In genomic region chr4:184815046-184815877, GRCh38 we compare ENCODE assay signal across 1 cellular context.
A peak's percentile ranks its signal among the peaks of the same experiment; 100 is the strongest.
TF ChIP-seq lines count a peak whose summit lies in the region.

No MANE protein-coding gene starts in this region.

TF ChIP-seq in K562, 482 proteins besides CTCF, POLR2A, EP300 and RAD21 (continued from another document and continues in another):
- TF ChIP-seq, protein P1, sequence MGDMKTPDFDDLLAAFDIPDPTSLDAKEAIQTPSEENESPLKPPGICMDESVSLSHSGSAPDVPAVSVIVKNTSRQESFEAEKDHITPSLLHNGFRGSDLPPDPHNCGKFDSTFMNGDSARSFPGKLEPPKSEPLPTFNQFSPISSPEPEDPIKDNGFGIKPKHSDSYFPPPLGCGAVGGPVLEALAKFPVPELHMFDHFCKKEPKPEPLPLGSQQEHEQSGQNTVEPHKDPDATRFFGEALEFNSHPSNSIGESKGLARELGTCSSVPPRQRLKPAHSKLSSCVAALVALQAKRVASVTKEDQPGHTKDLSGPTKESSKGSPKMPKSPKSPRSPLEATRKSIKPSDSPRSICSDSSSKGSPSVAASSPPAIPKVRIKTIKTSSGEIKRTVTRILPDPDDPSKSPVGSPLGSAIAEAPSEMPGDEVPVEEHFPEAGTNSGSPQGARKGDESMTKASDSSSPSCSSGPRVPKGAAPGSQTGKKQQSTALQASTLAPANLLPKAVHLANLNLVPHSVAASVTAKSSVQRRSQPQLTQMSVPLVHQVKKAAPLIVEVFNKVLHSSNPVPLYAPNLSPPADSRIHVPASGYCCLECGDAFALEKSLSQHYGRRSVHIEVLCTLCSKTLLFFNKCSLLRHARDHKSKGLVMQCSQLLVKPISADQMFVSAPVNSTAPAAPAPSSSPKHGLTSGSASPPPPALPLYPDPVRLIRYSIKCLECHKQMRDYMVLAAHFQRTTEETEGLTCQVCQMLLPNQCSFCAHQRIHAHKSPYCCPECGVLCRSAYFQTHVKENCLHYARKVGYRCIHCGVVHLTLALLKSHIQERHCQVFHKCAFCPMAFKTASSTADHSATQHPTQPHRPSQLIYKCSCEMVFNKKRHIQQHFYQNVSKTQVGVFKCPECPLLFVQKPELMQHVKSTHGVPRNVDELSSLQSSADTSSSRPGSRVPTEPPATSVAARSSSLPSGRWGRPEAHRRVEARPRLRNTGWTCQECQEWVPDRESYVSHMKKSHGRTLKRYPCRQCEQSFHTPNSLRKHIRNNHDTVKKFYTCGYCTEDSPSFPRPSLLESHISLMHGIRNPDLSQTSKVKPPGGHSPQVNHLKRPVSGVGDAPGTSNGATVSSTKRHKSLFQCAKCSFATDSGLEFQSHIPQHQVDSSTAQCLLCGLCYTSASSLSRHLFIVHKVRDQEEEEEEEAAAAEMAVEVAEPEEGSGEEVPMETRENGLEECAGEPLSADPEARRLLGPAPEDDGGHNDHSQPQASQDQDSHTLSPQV (IDR thresholded peaks at IDR 0.05) = 0 out of 2 replicates have a peak, but pooled peaks have one; percentile 57
- TF ChIP-seq, protein P2, sequence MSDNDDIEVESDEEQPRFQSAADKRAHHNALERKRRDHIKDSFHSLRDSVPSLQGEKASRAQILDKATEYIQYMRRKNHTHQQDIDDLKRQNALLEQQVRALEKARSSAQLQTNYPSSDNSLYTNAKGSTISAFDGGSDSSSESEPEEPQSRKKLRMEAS (CRISPR knock-in tag; IDR thresholded peaks at IDR 0.05) = 0 out of 2 replicates have a peak, but pooled peaks have one; percentile 28
- TF ChIP-seq ARID1B (IDR thresholded peaks at IDR 0.05) = peak; percentile 79
- no peak for TF ChIP-seq TCF15 (CRISPR knock-in tag; IDR thresholded peaks at IDR 0.05)
- TF ChIP-seq HDAC2 (IDR thresholded peaks at IDR 0.05) = 0 out of 2 replicates have a peak, but pooled peaks have one; percentile 42
- 0 out of 2 replicates have a peak, but pooled peaks have one; percentile 12 for TF ChIP-seq ZNF766 (CRISPR knock-in tag; conservative IDR thresholded peaks at IDR 0.05)
- no peak for TF ChIP-seq NR2F6 (CRISPR knock-in tag; IDR thresholded peaks at IDR 0.05)
- peak; percentile 46 for TF ChIP-seq ZFX (CRISPR knock-in tag; IDR thresholded peaks at IDR 0.05)
- TF ChIP-seq, protein P3, sequence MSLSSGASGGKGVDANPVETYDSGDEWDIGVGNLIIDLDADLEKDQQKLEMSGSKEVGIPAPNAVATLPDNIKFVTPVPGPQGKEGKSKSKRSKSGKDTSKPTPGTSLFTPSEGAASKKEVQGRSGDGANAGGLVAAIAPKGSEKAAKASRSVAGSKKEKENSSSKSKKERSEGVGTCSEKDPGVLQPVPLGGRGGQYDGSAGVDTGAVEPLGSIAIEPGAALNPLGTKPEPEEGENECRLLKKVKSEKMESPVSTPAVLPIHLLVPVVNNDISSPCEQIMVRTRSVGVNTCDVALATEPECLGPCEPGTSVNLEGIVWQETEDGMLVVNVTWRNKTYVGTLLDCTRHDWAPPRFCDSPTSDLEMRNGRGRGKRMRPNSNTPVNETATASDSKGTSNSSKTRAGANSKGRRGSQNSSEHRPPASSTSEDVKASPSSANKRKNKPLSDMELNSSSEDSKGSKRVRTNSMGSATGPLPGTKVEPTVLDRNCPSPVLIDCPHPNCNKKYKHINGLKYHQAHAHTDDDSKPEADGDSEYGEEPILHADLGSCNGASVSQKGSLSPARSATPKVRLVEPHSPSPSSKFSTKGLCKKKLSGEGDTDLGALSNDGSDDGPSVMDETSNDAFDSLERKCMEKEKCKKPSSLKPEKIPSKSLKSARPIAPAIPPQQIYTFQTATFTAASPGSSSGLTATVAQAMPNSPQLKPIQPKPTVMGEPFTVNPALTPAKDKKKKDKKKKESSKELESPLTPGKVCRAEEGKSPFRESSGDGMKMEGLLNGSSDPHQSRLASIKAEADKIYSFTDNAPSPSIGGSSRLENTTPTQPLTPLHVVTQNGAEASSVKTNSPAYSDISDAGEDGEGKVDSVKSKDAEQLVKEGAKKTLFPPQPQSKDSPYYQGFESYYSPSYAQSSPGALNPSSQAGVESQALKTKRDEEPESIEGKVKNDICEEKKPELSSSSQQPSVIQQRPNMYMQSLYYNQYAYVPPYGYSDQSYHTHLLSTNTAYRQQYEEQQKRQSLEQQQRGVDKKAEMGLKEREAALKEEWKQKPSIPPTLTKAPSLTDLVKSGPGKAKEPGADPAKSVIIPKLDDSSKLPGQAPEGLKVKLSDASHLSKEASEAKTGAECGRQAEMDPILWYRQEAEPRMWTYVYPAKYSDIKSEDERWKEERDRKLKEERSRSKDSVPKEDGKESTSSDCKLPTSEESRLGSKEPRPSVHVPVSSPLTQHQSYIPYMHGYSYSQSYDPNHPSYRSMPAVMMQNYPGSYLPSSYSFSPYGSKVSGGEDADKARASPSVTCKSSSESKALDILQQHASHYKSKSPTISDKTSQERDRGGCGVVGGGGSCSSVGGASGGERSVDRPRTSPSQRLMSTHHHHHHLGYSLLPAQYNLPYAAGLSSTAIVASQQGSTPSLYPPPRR (CRISPR knock-in tag; IDR thresholded peaks at IDR 0.05; ENCODE audit: borderline replicate concordance) = peak; percentile 56; the same call in 1 of the 2 replicates
- TF ChIP-seq ZNF561 (CRISPR knock-in tag; conservative IDR thresholded peaks at IDR 0.05) = no peak
- peak; percentile 46; the same call in 1 of the 2 replicates for TF ChIP-seq HMBOX1 (IDR thresholded peaks at IDR 0.05)
- no peak for TF ChIP-seq PHB (CRISPR knock-in tag; IDR thresholded peaks at IDR 0.05)
- TF ChIP-seq TRIM24 (IDR thresholded peaks at IDR 0.05) = peak in 1 of 2 experiments; percentile 12; a peak in 1 of 4 replicates
- TF ChIP-seq CHD1 (IDR thresholded peaks at IDR 0.05; ENCODE audit: low read length) = no peak
- peak; percentile 92 to 93 for TF ChIP-seq NRF1 (conservative IDR thresholded peaks at IDR 0.05 in 1 of 2, IDR thresholded peaks at IDR 0.05 in 1 of 2)
- 0 out of 2 replicates have a peak, but pooled peaks have one; percentile 79 for TF ChIP-seq ZNF197 (CRISPR knock-in tag; IDR thresholded peaks at IDR 0.05; ENCODE audit: low read depth)
- TF ChIP-seq FOSL1 (tag; conservative IDR thresholded peaks at IDR 0.05) = peak; percentile 87
- no peak for TF ChIP-seq FOXK1 (CRISPR knock-in tag; IDR thresholded peaks at IDR 0.05; ENCODE audit: borderline replicate concordance)
- no peak for TF ChIP-seq RHOXF2B (CRISPR knock-in tag; conservative IDR thresholded peaks at IDR 0.05)
- peak; percentile 70 for TF ChIP-seq TCF3 (CRISPR knock-in tag; IDR thresholded peaks at IDR 0.05)
- TF ChIP-seq ZFP36 (IDR thresholded peaks at IDR 0.05; ENCODE audit: low read depth, low read length, partially characterized antibody) = peak; percentile 64
- 0 out of 2 replicates have a peak, but pooled peaks have one; percentile 40 for TF ChIP-seq POLR2G (IDR thresholded peaks at IDR 0.05; ENCODE audit: low read depth, low read length)
- peak; percentile 28; the same call in 1 of the 2 replicates for TF ChIP-seq HDGF (IDR thresholded peaks at IDR 0.05)
- peak; percentile 21 for TF ChIP-seq MGA (IDR thresholded peaks at IDR 0.05)
- TF ChIP-seq, protein P4, sequence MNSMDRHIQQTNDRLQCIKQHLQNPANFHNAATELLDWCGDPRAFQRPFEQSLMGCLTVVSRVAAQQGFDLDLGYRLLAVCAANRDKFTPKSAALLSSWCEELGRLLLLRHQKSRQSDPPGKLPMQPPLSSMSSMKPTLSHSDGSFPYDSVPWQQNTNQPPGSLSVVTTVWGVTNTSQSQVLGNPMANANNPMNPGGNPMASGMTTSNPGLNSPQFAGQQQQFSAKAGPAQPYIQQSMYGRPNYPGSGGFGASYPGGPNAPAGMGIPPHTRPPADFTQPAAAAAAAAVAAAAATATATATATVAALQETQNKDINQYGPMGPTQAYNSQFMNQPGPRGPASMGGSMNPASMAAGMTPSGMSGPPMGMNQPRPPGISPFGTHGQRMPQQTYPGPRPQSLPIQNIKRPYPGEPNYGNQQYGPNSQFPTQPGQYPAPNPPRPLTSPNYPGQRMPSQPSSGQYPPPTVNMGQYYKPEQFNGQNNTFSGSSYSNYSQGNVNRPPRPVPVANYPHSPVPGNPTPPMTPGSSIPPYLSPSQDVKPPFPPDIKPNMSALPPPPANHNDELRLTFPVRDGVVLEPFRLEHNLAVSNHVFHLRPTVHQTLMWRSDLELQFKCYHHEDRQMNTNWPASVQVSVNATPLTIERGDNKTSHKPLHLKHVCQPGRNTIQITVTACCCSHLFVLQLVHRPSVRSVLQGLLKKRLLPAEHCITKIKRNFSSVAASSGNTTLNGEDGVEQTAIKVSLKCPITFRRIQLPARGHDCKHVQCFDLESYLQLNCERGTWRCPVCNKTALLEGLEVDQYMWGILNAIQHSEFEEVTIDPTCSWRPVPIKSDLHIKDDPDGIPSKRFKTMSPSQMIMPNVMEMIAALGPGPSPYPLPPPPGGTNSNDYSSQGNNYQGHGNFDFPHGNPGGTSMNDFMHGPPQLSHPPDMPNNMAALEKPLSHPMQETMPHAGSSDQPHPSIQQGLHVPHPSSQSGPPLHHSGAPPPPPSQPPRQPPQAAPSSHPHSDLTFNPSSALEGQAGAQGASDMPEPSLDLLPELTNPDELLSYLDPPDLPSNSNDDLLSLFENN (IDR thresholded peaks at IDR 0.05; ENCODE audit: low read depth in 2 of 2, low read length in 2 of 2) = no peak
- peak; percentile 37 for TF ChIP-seq RBBP5 (IDR thresholded peaks at IDR 0.05; ENCODE audit: borderline replicate concordance, insufficient read depth, low read length, poor library complexity, severe bottlenecking)
- TF ChIP-seq ZC3H8 (IDR thresholded peaks at IDR 0.05) = no peak
- 0 out of 2 replicates have a peak, but pooled peaks have one; percentile 20 for TF ChIP-seq GABPA (tag; conservative IDR thresholded peaks at IDR 0.05; ENCODE audit: low read depth)
- TF ChIP-seq L3MBTL2 (IDR thresholded peaks at IDR 0.05) = peak; percentile 50; the same call in 1 of the 2 replicates
